In genomic region chr1:151693057-151693651, GRCh38 we compare ENCODE assay signal across 8 cellular contexts. TPM values are rescaled to one million over a fixed set of nuclear protein-coding genes. Genes with fewer than 3 reads are reported as not detected.
DNase-seq lines count a peak whose midpoint lies in the region; ATAC-seq and TF ChIP-seq lines count a peak whose summit lies in the region.

No MANE protein-coding gene starts in this region.

- H3K27ac ChIP-seq in tibial nerve (no peak overlapping the region), upper lobe of left lung (no peak overlapping the region)

- 64 to 69% methylated on average over 4 of the region's 4 CpGs for WGBS in tibial nerve, 2 donors
- WGBS in upper lobe of left lung, 2 donors, result 71 to 75% methylated on average over 4 of the region's 4 CpGs

- H3K9me3 ChIP-seq in tibial nerve (no peaks in the 10 kb centered on the region), upper lobe of left lung (no peaks in the 10 kb centered on the region)

- TF ChIP-seq POLR2A in tibial nerve (IDR thresholded peaks at IDR 0.05), result no peak
- no peak for TF ChIP-seq POLR2A in upper lobe of left lung (IDR thresholded peaks at IDR 0.05)

- H3K36me3 ChIP-seq in tibial nerve (peaks cover 0 to 78% (median 11%) of the 10 kb centered on the region in 3 donors), upper lobe of left lung (peaks cover 5 to 55% (median 41%) of the 10 kb centered on the region in 4 donors)

- DNase-seq in COR-L47 (lab: John Stamatoyannopoulos, UW) (peak; percentile 29), SHP77 treated with DMSO at 0.1 percent for 48 hours (lab: John Stamatoyannopoulos, UW) (peak; percentile 56), foreskin fibroblast (peak in 1 of 2 donors; percentile 56), tibial nerve (ENCODE audit: low spot score in 2 of 2) (no peak), upper lobe of left lung (no peak), ecto neural progenitor cell (ENCODE audit: low spot score) (no peak)
- no peak for DNase-seq in stimulated activated naive CD4-positive, alpha-beta T cell (lab: John Stamatoyannopoulos, UW)

- H3K4me1 ChIP-seq in tibial nerve (no peaks in the 10 kb centered on the region), upper lobe of left lung (no peaks in the 10 kb centered on the region)

- TF ChIP-seq CTCF in foreskin fibroblast (IDR thresholded peaks at IDR 0.05; ENCODE audit: low read depth, low read length), result peak; percentile 78
- peak in 4 of 5 experiments; percentile 17 to 23 (median 18) for TF ChIP-seq CTCF in tibial nerve (IDR thresholded peaks at IDR 0.05)
- TF ChIP-seq CTCF in upper lobe of left lung (IDR thresholded peaks at IDR 0.05), result peak in 2 of 6 experiments; percentile 6 to 9

- no peak overlapping the region for H3K4me3 ChIP-seq in foreskin fibroblast (ENCODE audit: low read depth in 1 of 2, low read length in 2 of 2)
- H3K4me3 ChIP-seq in tibial nerve, result no peak overlapping the region
- H3K4me3 ChIP-seq in upper lobe of left lung, result no peak overlapping the region

- H3K27me3 ChIP-seq in tibial nerve (no peaks in the 10 kb centered on the region), upper lobe of left lung (no peaks in the 10 kb centered on the region)

- ATAC-seq in upper lobe of left lung (ENCODE audit: low FRiP score in 2 of 2), result no peak

- TF ChIP-seq EP300 in Ishikawa (IDR thresholded peaks at IDR 0.05; ENCODE audit: borderline replicate concordance), result no peak
- no peak for TF ChIP-seq EP300 in tibial nerve (IDR thresholded peaks at IDR 0.05)
- TF ChIP-seq EP300 in upper lobe of left lung (IDR thresholded peaks at IDR 0.05), result no peak

- TF ChIP-seq RAD21 in Ishikawa (IDR thresholded peaks at IDR 0.05; ENCODE audit: low read depth), result peak; percentile 84

TF ChIP-seq in Ishikawa, 13 proteins besides CTCF, POLR2A, EP300 and RAD21:
- TF ChIP-seq ZBTB7A (IDR thresholded peaks at IDR 0.05; ENCODE audit: low read depth), result no peak
- no peak for TF ChIP-seq TEAD4 (IDR thresholded peaks at IDR 0.05)
- no peak for TF ChIP-seq USF1 (IDR thresholded peaks at IDR 0.05)

RNA-seq across cellular contexts. Expression of gene CELF3, which starts 23.4 kb away (rescaled TPM):
- not detected for total RNA-seq in tibial nerve
- total RNA-seq in upper lobe of left lung, result under 1 TPM in 1 of 6 donors, not detected in 5; 0.13 TPM

RNA-seq across cellular contexts. Expression of gene RIIAD1, which starts 28.2 kb away (rescaled TPM):
- total RNA-seq in tibial nerve (not detected), upper lobe of left lung (10 to 100 TPM in 1 of 6 donors, 1 to 10 TPM in 3, not detected in 2; 2.5 to 20.7 (median 6.3) TPM)

Comparison
In these comparisons a context has a peak if more than half of its experiments do, and no peak if none do; other contexts are left out.
1. DNase-seq: peak in COR-L47 (single experiment) and SHP77 treated with DMSO at 0.1 percent for 48 hours (single experiment); none in tibial nerve (0 of 2), stimulated activated naive CD4-positive, alpha-beta T cell (0 of 6), upper lobe of left lung (0 of 2) and ecto neural progenitor cell (single experiment).